13 cellular contexts compared by ENCODE assay signal in genomic region chr14:93960108-93960475, GRCh38. TPM values are rescaled to one million over a fixed set of nuclear protein-coding genes. Genes with fewer than 3 reads are reported as not detected.
DNase-seq lines count a peak whose midpoint lies in the region; ATAC-seq, FAIRE-seq and TF ChIP-seq lines count a peak whose summit lies in the region.
"Had no signal": no experiment of that assay in that cellular context is flagged by ENCODE, and none has a peak within 500 bp of the region (broad histone marks: within the 10 kb centered on the region; RNA-seq: fewer than 3 reads in every experiment).

No MANE protein-coding gene starts in this region.

- H3K79me2 ChIP-seq in H1 (ENCODE audit: control insufficient read depth in 1 of 2, insufficient read depth in 2 of 2, low read length in 2 of 2): no peaks in the 10 kb centered on the region

- no peak overlapping the region for H3K4me2 ChIP-seq in H1 (ENCODE audit: insufficient read depth in 1 of 2, low read depth in 2 of 2, low read length in 2 of 2)

- H3K23me2 ChIP-seq in H1 (ENCODE audit: low read depth, low read length): peaks cover 3% of the 10 kb centered on the region; the same call in 1 of the 2 replicates

- H4K8ac ChIP-seq in H1 (ENCODE audit: extremely low read depth, insufficient read depth, low read length): no peak overlapping the region

- H3K27ac ChIP-seq in SJSA1: peak overlapping the region; percentile 87
- no peak overlapping the region for H3K27ac ChIP-seq in H1 (ENCODE audit: low read depth, low read length)

- POLR2A ChIA-PET in H1 (lab: Charles Lee; ENCODE audit: partially characterized antibody): interaction anchor here (1.4 kb wide), 1 partner anchor 18 kb away, joined by 3 read pairs; no protein-coding TSS in a partner anchor

- H3K27me3 ChIP-seq in SJSA1 (replicated peaks): no peaks in the 10 kb centered on the region
- H3K27me3 ChIP-seq in H1 (replicated peaks in 1 of 4; ENCODE audit: control insufficient read depth in 3 of 4, extremely low read depth in 1 of 4, insufficient read depth in 3 of 4, low read length in 3 of 4): peaks cover 0 to 1% (median 0%) of the 10 kb centered on the region in 4 experiments; a peak in 1 of 7 replicates

- no peak overlapping the region for H3K56ac ChIP-seq in H1 (replicated peaks; ENCODE audit: insufficient read length, low read depth, low read length)

- H3K4me1 ChIP-seq in SJSA1 (replicated peaks) (peaks cover 44% of the 10 kb centered on the region), H1 (replicated peaks in 1 of 4; ENCODE audit: control insufficient read depth in 3 of 4, insufficient read depth in 4 of 4, low read length in 3 of 4) (peaks cover 0 to 9% (median 7%) of the 10 kb centered on the region in 4 experiments; a peak in 5 of 7 replicates)

- ATAC-seq in activated CD4-positive, CD25-positive, alpha-beta regulatory T cell treated with anti-CD3 and anti-CD28 coated beads, Interleukin-2, amount 50 U/mL, for 24 hours: peak; percentile 36 to 39
- ATAC-seq in GM18517 (IDR thresholded peaks at IDR 0.05; ENCODE audit: unreplicated experiment): no peak

- no peaks in the 10 kb centered on the region for H3K79me1 ChIP-seq in H1 (ENCODE audit: low read depth, low read length)

- H2BK12ac ChIP-seq in H1 (ENCODE audit: low read depth, low read length): no peak overlapping the region; the same call in 1 of the 2 replicates

- 0 out of 2 replicates have a peak overlapping the region, but pooled peaks have one; percentile 8 for H2BK20ac ChIP-seq in H1 (ENCODE audit: low read length)

- H4K91ac ChIP-seq in H1 (replicated peaks; ENCODE audit: insufficient read length, low read length): no peak overlapping the region

- TF ChIP-seq RAD21 in H1 (IDR thresholded peaks at IDR 0.05 in 1 of 2, conservative IDR thresholded peaks at IDR 0.05 in 1 of 2; ENCODE audit: low read depth in 2 of 2, low read length in 2 of 2): no peak

- H3K23ac ChIP-seq in H1 (ENCODE audit: insufficient read length): no peak overlapping the region

- H3K14ac ChIP-seq in H1 (ENCODE audit: insufficient read length): no peak overlapping the region

- peak overlapping the region; percentile 54; the same call in 1 of the 2 replicates for H2BK5ac ChIP-seq in H1 (ENCODE audit: low read depth, low read length)

- TF ChIP-seq CTCF in H1 (IDR thresholded peaks at IDR 0.05; ENCODE audit: control extremely low read depth in 1 of 3, insufficient read depth in 1 of 3, low read depth in 1 of 3, low read length in 3 of 3): no peak

- no peak for DNase-seq in activated CD4-positive, CD25-positive, alpha-beta regulatory T cell treated with anti-CD3 and anti-CD28 coated beads, Interleukin-2, amount 50 U/mL, for 72 hours
- DNase-seq in SJSA1 (ENCODE audit: low read depth in 1 of 2, low spot score in 2 of 2) (no peak), H1 (ENCODE audit: low read depth in 1 of 2, low spot score in 2 of 2) (no peak), superior temporal gyrus (ENCODE audit: extremely low spot score) (no peak), HuH-7 (ENCODE audit: low spot score) (no peak)
- DNase-seq in stimulated activated CD8-positive, alpha-beta memory T cell treated with anti-CD3 and anti-CD28 coated beads, Interleukin-4, amount 100 ng/mL, for 48 hours: peak; percentile 53
- DNase-seq: occipital lobe had no signal

- no peak overlapping the region for H3K18ac ChIP-seq in H1 (ENCODE audit: extremely low read depth, low read length)

- peaks cover 8% of the 10 kb centered on the region for H3K36me3 ChIP-seq in SJSA1
- H3K36me3 ChIP-seq in H1 (ENCODE audit: control insufficient read depth in 2 of 4, insufficient read depth in 4 of 4, low read length in 3 of 4): no peaks in the 10 kb centered on the region

- no peak overlapping the region for H3K4ac ChIP-seq in H1 (replicated peaks; ENCODE audit: insufficient read length, low read depth, low read length)

- CTCF ChIA-PET in H1 (lab: Charles Lee; ENCODE audit: partially characterized antibody): interaction anchor here (0.7 to 8.0 kb wide), 9 partner anchors 11 to 76 kb away, joined by 3 to 37 read pairs (median 4); no protein-coding TSS in a partner anchor

- no peak for TF ChIP-seq EP300 in H1 (IDR thresholded peaks at IDR 0.05; ENCODE audit: borderline replicate concordance in 1 of 2, low read depth in 2 of 2, low read length in 2 of 2)

- no peaks in the 10 kb centered on the region for H4K20me1 ChIP-seq in H1 (replicated peaks in 1 of 2; ENCODE audit: control insufficient read depth in 1 of 2, insufficient read depth in 2 of 2, low read length in 2 of 2)

- no peak for FAIRE-seq in H1 (lab: Jason Lieb, UNC)
- FAIRE-seq: colon had no signal

- no peak overlapping the region; the same call in 1 of the 2 replicates for H2AFZ ChIP-seq in H1 (ENCODE audit: low read length)

- no peak for TF ChIP-seq POLR2A in H1 (IDR thresholded peaks at IDR 0.05; ENCODE audit: control extremely low read depth in 1 of 2, low read depth in 2 of 2, low read length in 2 of 2)

- H3K9me3 ChIP-seq in SJSA1 (replicated peaks) (no peaks in the 10 kb centered on the region), H1 (ENCODE audit: insufficient read depth in 2 of 2, low read depth in 1 of 2, low read length in 1 of 2) (no peaks in the 10 kb centered on the region)

- H2AK5ac ChIP-seq in H1 (ENCODE audit: low read depth, low read length): no peak overlapping the region

- H2BK15ac ChIP-seq in H1 (ENCODE audit: low read length): peak overlapping the region; percentile 36; the same call in 1 of the 2 replicates

- H2BK120ac ChIP-seq in H1 (replicated peaks; ENCODE audit: low read depth, low read length): no peak overlapping the region

- no peak overlapping the region for H4K5ac ChIP-seq in H1 (ENCODE audit: insufficient read length, low read depth, low read length)

- no peak overlapping the region for H3K9ac ChIP-seq in H1 (replicated peaks in 1 of 4; ENCODE audit: extremely low read depth in 1 of 4, low read depth in 3 of 4, low read length in 3 of 4)

- no peak overlapping the region for H3K4me3 ChIP-seq in SJSA1
- H3K4me3 ChIP-seq in H1 (ENCODE audit: extremely low read depth in 1 of 4, insufficient read depth in 2 of 4, low read depth in 3 of 4, low read length in 4 of 4): no peak overlapping the region

TF ChIP-seq in H1, 55 proteins besides CTCF, POLR2A, EP300 and RAD21 (continues in another document):
- no peak for TF ChIP-seq ATF3 (IDR thresholded peaks at IDR 0.05; ENCODE audit: insufficient read depth, low read depth, low read length)
- TF ChIP-seq TEAD4 (IDR thresholded peaks at IDR 0.05; ENCODE audit: low read depth, low read length): no peak
- TF ChIP-seq RFX5 (IDR thresholded peaks at IDR 0.05; ENCODE audit: borderline replicate concordance, low read depth, low read length): no peak
- no peak for TF ChIP-seq TCF12 (IDR thresholded peaks at IDR 0.05; ENCODE audit: low read depth, low read length)
- no peak for TF ChIP-seq SAP30 (IDR thresholded peaks at IDR 0.05; ENCODE audit: insufficient read depth, insufficient replicate concordance, low read length)
- no peak for TF ChIP-seq SRF (IDR thresholded peaks at IDR 0.05; ENCODE audit: low read depth, low read length)
- TF ChIP-seq GTF2F1 (IDR thresholded peaks at IDR 0.05; ENCODE audit: borderline replicate concordance, low read depth, low read length): no peak
- no peak for TF ChIP-seq SP1 (IDR thresholded peaks at IDR 0.05; ENCODE audit: low read depth, low read length)
- TF ChIP-seq BRCA1 (IDR thresholded peaks at IDR 0.05; ENCODE audit: low read depth, low read length): no peak
- TF ChIP-seq JUN (IDR thresholded peaks at IDR 0.05; ENCODE audit: low read depth, low read length): no peak
- TF ChIP-seq EZH2 (IDR thresholded peaks at IDR 0.05; ENCODE audit: low read depth, low read length, severe bottlenecking): no peak
- TF ChIP-seq POLR2AphosphoS5 (IDR thresholded peaks at IDR 0.05; ENCODE audit: low read depth, low read length): no peak

RNA-seq across cellular contexts. Expression of gene ASB2, which starts 16.3 kb away (rescaled TPM):
- 14.9 and 22.0 TPM in 2 replicates for total RNA-seq in SJSA1 (2014; rRNA removed; shearing (Covaris generic))
- 0.77 and 1.0 TPM in 2 replicates for total RNA-seq in H1 (2021; fragmentation: NEBNext Ultra II Directional; extraction: Animal tissue kit (Norgen Biotek cat#: 25700))
- polyA plus RNA-seq in H1 (2011; rRNA removed): 2.1 and 3.2 TPM in 2 replicates
- 1.3 TPM for polyA plus RNA-seq in H1 (2011; cell fraction: cytosol; rRNA removed)
- polyA plus RNA-seq in H1 (2011; cell fraction: nucleus; rRNA removed): 0.91 TPM
- 0.37 to 0.97 TPM (median 0.77 TPM) in 4 replicates for polyA plus RNA-seq in H1 (2012, experiment 1 of 2)
- 0.47 TPM for polyA plus RNA-seq in H1 (2012, experiment 2 of 2)
- 0.83 TPM for polyA plus RNA-seq in H1 (2013, experiment 1 of 2)
- 1.2 TPM for polyA plus RNA-seq in H1 (2013, experiment 2 of 2)
- 1.2 and 2.1 TPM in 2 replicates for polyA minus RNA-seq in H1 (2011; rRNA and poly(A)+ RNA removed)
- 3.7 TPM for polyA minus RNA-seq in H1 (2011; cell fraction: cytosol; rRNA and poly(A)+ RNA removed)
- 1.9 TPM for polyA minus RNA-seq in H1 (2011; cell fraction: nucleus; rRNA and poly(A)+ RNA removed)
- total RNA-seq: A172, NCI-H460, occipital lobe had no signal

RNA-seq across cellular contexts. Expression of gene FAM181A, which starts 32.9 kb away (rescaled TPM):
- not detected in 2 replicates for total RNA-seq in SJSA1 (2014; rRNA removed; shearing (Covaris generic))
- not detected in 2 replicates for total RNA-seq in H1 (2021; fragmentation: NEBNext Ultra II Directional; extraction: Animal tissue kit (Norgen Biotek cat#: 25700))
- polyA plus RNA-seq in H1 (2011; rRNA removed): not detected in 2 replicates
- polyA plus RNA-seq in H1 (2011; cell fraction: cytosol; rRNA removed): not detected
- not detected for polyA plus RNA-seq in H1 (2011; cell fraction: nucleus; rRNA removed)
- not detected in 4 replicates for polyA plus RNA-seq in H1 (2012, experiment 1 of 2)
- not detected for polyA plus RNA-seq in H1 (2012, experiment 2 of 2)
- polyA plus RNA-seq in H1 (2013, experiment 1 of 2): not detected
- polyA plus RNA-seq in H1 (2013, experiment 2 of 2): not detected
- not detected in 2 replicates for polyA minus RNA-seq in H1 (2011; rRNA and poly(A)+ RNA removed)
- polyA minus RNA-seq in H1 (2011; cell fraction: cytosol; rRNA and poly(A)+ RNA removed): not detected
- not detected for polyA minus RNA-seq in H1 (2011; cell fraction: nucleus; rRNA and poly(A)+ RNA removed)
- total RNA-seq: A172, H7, NCI-H460 had no signal

RNA-seq across cellular contexts. Expression of gene CCDC197, which starts 37.0 kb away (rescaled TPM):
- total RNA-seq in SJSA1 (2014; rRNA removed; shearing (Covaris generic)): not detected in 2 replicates
- not detected in 2 replicates for total RNA-seq in H1 (2021; fragmentation: NEBNext Ultra II Directional; extraction: Animal tissue kit (Norgen Biotek cat#: 25700))
- not detected in 2 replicates for polyA plus RNA-seq in H1 (2011; rRNA removed)
- polyA plus RNA-seq in H1 (2011; cell fraction: cytosol; rRNA removed): not detected
- polyA plus RNA-seq in H1 (2011; cell fraction: nucleus; rRNA removed): not detected
- polyA plus RNA-seq in H1 (2012, experiment 1 of 2): not detected in 4 replicates
- polyA plus RNA-seq in H1 (2012, experiment 2 of 2): not detected
- not detected for polyA plus RNA-seq in H1 (2013, experiment 1 of 2)
- polyA plus RNA-seq in H1 (2013, experiment 2 of 2): not detected
- polyA minus RNA-seq in H1 (2011; rRNA and poly(A)+ RNA removed): not detected in 2 replicates
- polyA minus RNA-seq in H1 (2011; cell fraction: cytosol; rRNA and poly(A)+ RNA removed): not detected
- not detected for polyA minus RNA-seq in H1 (2011; cell fraction: nucleus; rRNA and poly(A)+ RNA removed)
- total RNA-seq: A172, H7, NCI-H460, occipital lobe had no signal
